Comparison of ENCODE assay signal across 11 cellular contexts in genomic region chr16:66926171-66926570, GRCh38. TPM values are rescaled to one million over a fixed set of nuclear protein-coding genes. Genes with fewer than 3 reads are reported as not detected.
A peak's percentile ranks its signal among the peaks of the same experiment; 100 is the strongest.
DNase-seq lines count a peak whose midpoint lies in the region; ATAC-seq and TF ChIP-seq lines count a peak whose summit lies in the region.
"Had no signal": no experiment of that assay in that cellular context is flagged by ENCODE, and none has a peak within 500 bp of the region (broad histone marks: within the 10 kb centered on the region; RNA-seq: fewer than 3 reads in every experiment).

No MANE protein-coding gene starts in this region.

- peak overlapping the region; percentile 24 to 66 for H3K9ac ChIP-seq in stomach smooth muscle (ENCODE audit: low read length in 2 of 2)

- H3K4me1 Mint-ChIP-seq in HFFc6 (ENCODE audit: low read depth) (peaks cover 53% of the 10 kb centered on the region), brain (peaks cover 50% of the 10 kb centered on the region)

- peaks cover 66% of the 10 kb centered on the region for H3K4me1 ChIP-seq in stomach smooth muscle (ENCODE audit: control insufficient read depth, insufficient read depth, low read length)

- H3K4me3 Mint-ChIP-seq in HFFc6, result 0 out of 2 replicates have a peak overlapping the region, but pooled peaks have one; percentile 82
- peak overlapping the region; percentile 67 to 87 (median 79) for H3K4me3 Mint-ChIP-seq in brain

- H3K36me3 ChIP-seq in stomach smooth muscle (ENCODE audit: control insufficient read depth in 2 of 2, insufficient read depth in 2 of 2, low read length in 2 of 2), result peaks cover under 1 to 7% of the 10 kb centered on the region in 2 donors

- peak overlapping the region in 1 of 2 donors; percentile 81 for H3K4me3 ChIP-seq in stomach smooth muscle (ENCODE audit: low read length in 2 of 2)
- H3K4me3 ChIP-seq: body of pancreas had no signal

- H3K36me3 Mint-ChIP-seq in HFFc6 (ENCODE audit: low read depth), result no peaks in the 10 kb centered on the region
- H3K36me3 Mint-ChIP-seq in brain, result peaks cover 7% of the 10 kb centered on the region

- no peaks in the 10 kb centered on the region for H3K27me3 ChIP-seq in stomach smooth muscle (ENCODE audit: control insufficient read depth in 1 of 2, insufficient read depth in 2 of 2, low read length in 2 of 2)

- H3K9me3 Mint-ChIP-seq in HFFc6 (no peaks in the 10 kb centered on the region), brain (no peaks in the 10 kb centered on the region)

- TF ChIP-seq CTCF in HFFc6 (IDR thresholded peaks at IDR 0.05) (no peak), brain (conservative IDR thresholded peaks at IDR 0.05) (no peak)

- H3K27me3 Mint-ChIP-seq in HFFc6 (ENCODE audit: insufficient read depth) (peaks cover 1% of the 10 kb centered on the region; the same call in 1 of the 2 replicates), brain (peaks cover 61% of the 10 kb centered on the region)

- no peak for DNase-seq in HFFc6
- DNase-seq in kidney tubule cell (ENCODE audit: low spot score), result peak; percentile 46
- no peak for DNase-seq in stimulated activated CD4-positive, alpha-beta T cell treated with anti-CD3 and anti-CD28 coated beads, Interleukin-15, amount 100 ng/mL, for 24 hours
- DNase-seq: NCI-H1048, PC-3 had no signal

- no peaks in the 10 kb centered on the region for H3K9me3 ChIP-seq in stomach smooth muscle (ENCODE audit: control insufficient read depth in 2 of 2, low read length in 2 of 2)
- H3K9me3 ChIP-seq: body of pancreas had no signal

- H3K27ac Mint-ChIP-seq in HFFc6, result peak overlapping the region; percentile 99
- H3K27ac Mint-ChIP-seq in brain, result peak overlapping the region in 4 of 5 experiments; percentile 31 to 92 (median 84)

- no peak for ATAC-seq in HG03442 (IDR thresholded peaks at IDR 0.05; ENCODE audit: unreplicated experiment)
- no peak for ATAC-seq in GM19452 (IDR thresholded peaks at IDR 0.05; ENCODE audit: unreplicated experiment)
- no peak for ATAC-seq in HG03139 (IDR thresholded peaks at IDR 0.05; ENCODE audit: unreplicated experiment)
- ATAC-seq: body of pancreas had no signal

- H3K27ac ChIP-seq in stomach smooth muscle (ENCODE audit: low read length), result peak overlapping the region; percentile 82
- H3K27ac ChIP-seq: body of pancreas had no signal

RNA-seq across cellular contexts. Expression of gene RRAD, which starts 0.8 kb away (rescaled TPM):
- 1 to 10 TPM in 4 of 6 experiments, under 1 TPM in 2; 0.52 to 2.0 (median 1.5) TPM for total RNA-seq in HFFc6 (2021; fragmentation: NEBNext Ultra II Directional; extraction: Animal tissue kit (Norgen Biotek cat#: 25700))
- polyA plus RNA-seq in brain (ENCODE audit: insufficient read depth, low read depth, low replicate concordance), result 2.1 TPM

RNA-seq across cellular contexts. Expression of gene CDH16, which starts 7.5 kb away (rescaled TPM):
- total RNA-seq in HFFc6 (2021; fragmentation: NEBNext Ultra II Directional; extraction: Animal tissue kit (Norgen Biotek cat#: 25700)), result under 1 TPM in 1 of 6 experiments, not detected in 5; 0.09 TPM
- not detected for polyA plus RNA-seq in brain (ENCODE audit: insufficient read depth, low read depth, low replicate concordance)
- total RNA-seq: body of pancreas, PC-3 had no signal

RNA-seq across cellular contexts. Expression of gene CIAO2B, which starts 8.0 kb away (rescaled TPM):
- 100 to 1,000 TPM in 2 of 6 experiments, 10 to 100 TPM in 4; 90.9 to 108 (median 98.6) TPM for total RNA-seq in HFFc6 (2021; fragmentation: NEBNext Ultra II Directional; extraction: Animal tissue kit (Norgen Biotek cat#: 25700))
- 309 TPM for polyA plus RNA-seq in brain (ENCODE audit: insufficient read depth, low read depth, low replicate concordance)

RNA-seq across cellular contexts. Expression of gene CES2, which starts 9.1 kb away (rescaled TPM):
- 10 to 100 TPM; 35.1 to 42.3 (median 40.2) TPM for total RNA-seq in HFFc6 (2021; fragmentation: NEBNext Ultra II Directional; extraction: Animal tissue kit (Norgen Biotek cat#: 25700))
- polyA plus RNA-seq in brain (ENCODE audit: insufficient read depth, low read depth, low replicate concordance), result 37.5 TPM

RNA-seq across cellular contexts. Expression of gene CES3, which starts 34.9 kb away (rescaled TPM):
- under 1 TPM in 5 of 6 experiments, not detected in 1; 0.06 to 0.39 (median 0.14) TPM for total RNA-seq in HFFc6 (2021; fragmentation: NEBNext Ultra II Directional; extraction: Animal tissue kit (Norgen Biotek cat#: 25700))
- polyA plus RNA-seq in brain (ENCODE audit: insufficient read depth, low read depth, low replicate concordance), result 0.93 TPM
